In genomic region chr16:23268561-23268960, GRCh38 we compare ENCODE assay signal across 35 cellular contexts. TPM values are rescaled to one million over a fixed set of nuclear protein-coding genes. Genes with fewer than 3 reads are reported as not detected.
"Had no signal": no experiment of that assay in that cellular context is flagged by ENCODE, and none has a peak within 500 bp of the region (broad histone marks: within the 10 kb centered on the region; RNA-seq: fewer than 3 reads in every experiment).

No MANE protein-coding gene starts in this region.

- H3K4me2 ChIP-seq: PC-9 had no signal

- H3K4me1 ChIP-seq: SJCRH30 had no signal

- DNase-seq: Kasumi-1, KG1, MG63, NCI-H1092, NCI-H1105, NCI-H1417 treated with DMSO at 0.1 percent for 48 hours, NCI-H146, NCI-H1694, NCI-H187, NCI-H2029 treated with DMSO at 0.1 percent for 48 hours, NCI-H2081 treated with DMSO at 0.1 percent for 48 hours, NCI-H2107, NCI-H2171, NCI-H226, NCI-H446 treated with DMSO at 0.1 percent for 48 hours, NCI-H510A, NCI-H524, NCI-H526, NCI-H69, NCI-H748 treated with DMSO at 0.1 percent for 48 hours, NCI-H82, PC-9, SHP77, SIG-M5, SJCRH30, T-cell had no signal

- H3K9me3 ChIP-seq: MG63, SJCRH30 had no signal

- H2AFZ ChIP-seq: PC-9 had no signal

- H3K27me3 ChIP-seq: SJCRH30 had no signal

- FAIRE-seq: RCC 7860 had no signal

- H3K4me3 ChIP-seq: MG63, PC-9, SJCRH30, SK-N-MC had no signal

- H3K27ac ChIP-seq: PC-9, RWPE1, SJCRH30, SK-N-MC had no signal

- H3K36me3 ChIP-seq: MG63, SJCRH30 had no signal

- ATAC-seq: Panc1, Right ventricle myocardium inferior, SK-N-SH treated with all-trans-retinoic acid at 6 μM for 48 hours, T-cell had no signal

RNA-seq across cellular contexts. Expression of gene SCNN1B, which starts 33.5 kb away (rescaled TPM):
- total RNA-seq: M059J, RPMI7951, SJCRH30, SK-MEL-5, T-cell had no signal
